Comparison of ENCODE assay signal across 11 cellular contexts in genomic region chr10:124155781-124156401, GRCh38.
DNase-seq lines count a peak whose midpoint lies in the region; ATAC-seq and TF ChIP-seq lines count a peak whose summit lies in the region.
"Had no signal": no experiment of that assay in that cellular context is flagged by ENCODE, and none has a peak within 500 bp of the region (broad histone marks: within the 10 kb centered on the region; RNA-seq: fewer than 3 reads in every experiment).

No MANE protein-coding gene starts in this region.

- no CpG with 5 or more reads among the region's 16 CpGs for WGBS in mesendoderm (ENCODE audit: extremely low coverage, insufficient coverage, low lambda C conversion rate)
- WGBS in thyroid gland, 2 donors: 20 to 28% methylated on average over 12 to 16 of the region's 16 CpGs

- no peak for TF ChIP-seq CTCF in fibroblast of lung (conservative IDR thresholded peaks at IDR 0.05 in 1 of 2, IDR thresholded peaks at IDR 0.05 in 1 of 2; ENCODE audit: low read depth in 1 of 2, low read length in 2 of 2)
- no peak for TF ChIP-seq CTCF in thyroid gland (IDR thresholded peaks at IDR 0.05)

- no peak overlapping the region for H3K23ac ChIP-seq in mesendoderm (ENCODE audit: low read length)

- peak; percentile 79 for DNase-seq in MG63
- peak; percentile 71 to 78 for DNase-seq in fibroblast of lung (ENCODE audit: low read depth in 2 of 2)
- DNase-seq in mesendoderm: no peak
- peak; percentile 82 to 85 for DNase-seq in thyroid gland
- no peak for DNase-seq in activated CD4-positive, alpha-beta T cell treated with anti-CD3 and anti-CD28 coated beads for 48 hours
- no peak for DNase-seq in activated CD8-positive, alpha-beta memory T cell treated with anti-CD3 and anti-CD28 coated beads, Interleukin-2, amount 50 U/mL, for 4 hours
- DNase-seq in SW480 (ENCODE audit: low spot score): no peak
- DNase-seq: foreskin melanocyte, NCI-H1694 treated with DMSO at 0.1 percent for 48 hours had no signal

- H3K4me1 ChIP-seq in fibroblast of lung (ENCODE audit: control insufficient read depth, extremely low read depth, insufficient read depth, low read length) (peaks cover 11% of the 10 kb centered on the region), mesendoderm (ENCODE audit: control insufficient read depth, low read depth, low read length) (peaks cover 3% of the 10 kb centered on the region), thyroid gland (peaks cover 43 to 47% of the 10 kb centered on the region in 2 donors)

- no peaks in the 10 kb centered on the region for H3K9me3 ChIP-seq in MG63
- no peaks in the 10 kb centered on the region for H3K9me3 ChIP-seq in fibroblast of lung (ENCODE audit: control insufficient read depth, insufficient read depth, low read depth, low read length)
- H3K9me3 ChIP-seq in thyroid gland: no peaks in the 10 kb centered on the region

- peak overlapping the region; percentile 27 for H3K56ac ChIP-seq in mesendoderm (ENCODE audit: low read length)

- ATAC-seq in GM18868 (IDR thresholded peaks at IDR 0.05; ENCODE audit: unreplicated experiment): no peak

- no peak overlapping the region for H2BK5ac ChIP-seq in mesendoderm (ENCODE audit: low read length)

- H4K5ac ChIP-seq in mesendoderm (ENCODE audit: low read length): no peak overlapping the region

- no peak overlapping the region for H2AK5ac ChIP-seq in mesendoderm (ENCODE audit: low read length)

- H3K4me3 ChIP-seq in MG63 (no peak overlapping the region), fibroblast of lung (replicated peaks in 1 of 4; ENCODE audit: control extremely low read depth in 1 of 4, insufficient read depth in 1 of 4, low read depth in 3 of 4, low read length in 4 of 4) (no peak overlapping the region), mesendoderm (ENCODE audit: low read length) (no peak overlapping the region), thyroid gland (replicated peaks in 1 of 3) (no peak overlapping the region)

- no peak overlapping the region for H3K18ac ChIP-seq in mesendoderm (ENCODE audit: low read length)

- H3K4me2 ChIP-seq in fibroblast of lung (ENCODE audit: extremely low read depth, insufficient read depth, low read length) (peak overlapping the region; percentile 44), mesendoderm (ENCODE audit: low read length) (no peak overlapping the region)

- no peaks in the 10 kb centered on the region for H3K79me2 ChIP-seq in fibroblast of lung (ENCODE audit: control insufficient read depth, insufficient read depth, low read length)
- H3K79me2 ChIP-seq in mesendoderm (ENCODE audit: control insufficient read depth, insufficient read depth, low read length): no peaks in the 10 kb centered on the region

- H3K79me1 ChIP-seq in mesendoderm (ENCODE audit: low read length): no peaks in the 10 kb centered on the region

- H2BK15ac ChIP-seq in mesendoderm (replicated peaks; ENCODE audit: low read depth): no peak overlapping the region

- peak overlapping the region; percentile 43 for H3K27ac ChIP-seq in fibroblast of lung (ENCODE audit: insufficient read depth, low read length)
- no peak overlapping the region for H3K27ac ChIP-seq in mesendoderm (ENCODE audit: low read depth, low read length)
- H3K27ac ChIP-seq in thyroid gland: peak overlapping the region; percentile 64 to 94 (median 93)
- H3K27ac ChIP-seq: HL-60 had no signal

- no peaks in the 10 kb centered on the region for H4K20me1 ChIP-seq in fibroblast of lung (ENCODE audit: control insufficient read depth, extremely low read depth, insufficient read depth, low read length)

- no peaks in the 10 kb centered on the region for H3K36me3 ChIP-seq in MG63
- no peaks in the 10 kb centered on the region for H3K36me3 ChIP-seq in fibroblast of lung (ENCODE audit: control insufficient read depth, insufficient read depth, low read length)
- no peaks in the 10 kb centered on the region for H3K36me3 ChIP-seq in mesendoderm (ENCODE audit: control insufficient read depth, insufficient read depth, low read length)
- H3K36me3 ChIP-seq in thyroid gland: no peaks in the 10 kb centered on the region

- no peak for TF ChIP-seq POLR2A in thyroid gland (IDR thresholded peaks at IDR 0.05)

- no peak overlapping the region for H3K4ac ChIP-seq in mesendoderm (ENCODE audit: low read depth, low read length)

- no peak overlapping the region for H3K9ac ChIP-seq in fibroblast of lung (ENCODE audit: insufficient read depth, low read length)
- H3K9ac ChIP-seq in mesendoderm (ENCODE audit: low read length): no peak overlapping the region

- H3K27me3 ChIP-seq in MG63 (no peaks in the 10 kb centered on the region), fibroblast of lung (ENCODE audit: control insufficient read depth, insufficient read depth, low read length) (no peaks in the 10 kb centered on the region), mesendoderm (ENCODE audit: insufficient read depth, low read length, poor library complexity) (no peaks in the 10 kb centered on the region), thyroid gland (no peaks in the 10 kb centered on the region)

- H2AFZ ChIP-seq in fibroblast of lung (ENCODE audit: low read length): no peak overlapping the region

- intact Hi-C loops in thyroid gland (cut with DNase I): no loop called here

- no peak overlapping the region for H2BK120ac ChIP-seq in mesendoderm (ENCODE audit: low read depth, low read length)

- no peak overlapping the region for H4K8ac ChIP-seq in mesendoderm (ENCODE audit: low read depth, low read length)

Comparison
In these comparisons a context has a peak if more than half of its experiments do, and no peak if none do; other contexts are left out.
1. DNase-seq: peak in MG63 (single experiment), fibroblast of lung (2 of 2) and thyroid gland (2 of 2); none in mesendoderm (single experiment), activated CD4-positive, alpha-beta T cell treated with anti-CD3 and anti-CD28 coated beads for 48 hours (single experiment), activated CD8-positive, alpha-beta memory T cell treated with anti-CD3 and anti-CD28 coated beads, Interleukin-2, amount 50 U/mL, for 4 hours (single experiment) and SW480 (single experiment).